8 cellular contexts compared by ENCODE assay signal in the genomic region with DNA sequence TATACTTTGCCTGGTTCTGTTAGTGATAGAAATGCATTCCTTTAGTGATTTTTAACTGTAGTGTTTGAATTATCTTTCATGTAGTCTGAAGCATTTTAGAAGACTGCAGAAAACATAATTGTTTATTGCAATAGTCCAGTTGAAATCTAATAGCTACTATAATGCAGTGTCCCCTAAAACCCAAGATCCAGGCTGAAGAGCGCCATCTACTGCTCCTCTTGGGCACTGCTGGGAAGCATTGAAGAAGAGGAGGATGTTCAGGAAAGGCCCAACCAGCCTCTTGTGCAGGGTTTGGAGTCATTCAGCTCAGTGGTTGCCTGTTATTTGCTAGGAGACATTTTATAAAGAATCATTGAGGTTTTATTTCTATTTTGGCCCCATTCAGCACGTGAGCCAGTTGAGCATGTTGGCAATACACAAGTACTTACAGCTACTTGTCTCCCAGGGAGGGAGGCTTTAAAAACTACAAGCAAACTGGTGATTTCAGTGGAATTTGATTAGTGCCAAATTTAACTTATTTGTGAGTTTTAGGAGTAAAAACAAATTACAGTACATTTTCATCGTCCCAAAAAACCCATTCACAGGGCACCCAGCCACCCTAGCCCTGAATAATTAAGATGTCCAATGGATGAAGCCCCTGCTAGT.
DNase-seq lines count a peak whose midpoint lies in the region; ATAC-seq and TF ChIP-seq lines count a peak whose summit lies in the region.

No MANE protein-coding gene starts in this region.

- H3K4ac ChIP-seq in neuronal stem cell (ENCODE audit: low read length) = no peak overlapping the region

- peak; percentile 69 for ATAC-seq in CD8-positive, alpha-beta T cell
- peak; percentile 87 for ATAC-seq in Panc1
- no peak for ATAC-seq in GM21528 (IDR thresholded peaks at IDR 0.05; ENCODE audit: low FRiP score, unreplicated experiment)

- no peaks in the 10 kb centered on the region for H3K27me3 Mint-ChIP-seq in CD8-positive, alpha-beta T cell (ENCODE audit: low read depth)

- no peaks in the 10 kb centered on the region for H3K4me1 ChIP-seq in CD8-positive, alpha-beta T cell (ENCODE audit: insufficient read depth, low read length)
- H3K4me1 ChIP-seq in Panc1 (ENCODE audit: control insufficient read depth, insufficient read depth, low read length) = no peaks in the 10 kb centered on the region
- peaks cover 4% of the 10 kb centered on the region in 2 donors for H3K4me1 ChIP-seq in neuronal stem cell (ENCODE audit: control insufficient read depth in 2 of 2, insufficient read depth in 1 of 2, low read depth in 1 of 2, low read length in 2 of 2)
- H3K4me1 ChIP-seq in testis = peaks cover 11% of the 10 kb centered on the region

- no peak overlapping the region for H2AK5ac ChIP-seq in neuronal stem cell (ENCODE audit: low read depth, low read length)

- H3K27ac ChIP-seq in CD8-positive, alpha-beta T cell (ENCODE audit: low read depth, low read length) = no peak overlapping the region
- H3K27ac ChIP-seq in Panc1 (ENCODE audit: low read length) = no peak overlapping the region
- H3K27ac ChIP-seq in neuronal stem cell (replicated peaks; ENCODE audit: low read length) = no peak overlapping the region
- H3K27ac ChIP-seq in testis = no peak overlapping the region

- BruUV-seq in Panc1 (replicated peaks; lab: Mats Ljungman, UMichigan) = no TSS peak

- no peak overlapping the region for H3K27ac Mint-ChIP-seq in CD8-positive, alpha-beta T cell

- H2BK5ac ChIP-seq in neuronal stem cell (ENCODE audit: low read length) = no peak overlapping the region

- no peak for TF ChIP-seq POLR2A in testis (IDR thresholded peaks at IDR 0.05)

- WGBS in neuronal stem cell (ENCODE audit: extremely low coverage in 2 of 2, insufficient read length in 2 of 2, insufficient replicate concordance in 1 of 2), 2 donors = no CpG with 5 or more reads among the region's 3 CpGs
- WGBS in testis, 2 donors = 57% methylated on average over 3 of the region's 3 CpGs

- no peak overlapping the region for H3K4me2 ChIP-seq in neuronal stem cell (ENCODE audit: insufficient read depth, low read length, poor library complexity, severe bottlenecking)

- POLR2A ChIA-PET in CD8-positive, alpha-beta T cell (lab: Charles Lee) = interaction anchor here (0.8 to 1.9 kb wide), 2 partner anchors 135 to 260 kb away, joined by 3 to 4 read pairs; no protein-coding TSS in a partner anchor
- POLR2A ChIA-PET in Panc1 (lab: Charles Lee) = no interaction called here

- H3K14ac ChIP-seq in neuronal stem cell (ENCODE audit: low read length) = no peak overlapping the region

- peaks cover 11% of the 10 kb centered on the region for H3K4me1 Mint-ChIP-seq in CD8-positive, alpha-beta T cell (ENCODE audit: low read depth)

- CTCF ChIA-PET in CD8-positive, alpha-beta T cell (lab: Charles Lee) = interaction anchor here (0.6 to 3.3 kb wide), 42 partner anchors 9 to 613 kb away, joined by 3 to 31 read pairs (median 4); no protein-coding TSS in a partner anchor
- CTCF ChIA-PET in Panc1 (lab: Charles Lee) = interaction anchor here (0.7 to 1.3 kb wide), 3 partner anchors 232 to 304 kb away, joined by 3 to 4 read pairs (median 3); no protein-coding TSS in a partner anchor

- H3K23ac ChIP-seq in neuronal stem cell (ENCODE audit: low read depth, low read length, poor library complexity) = no peak overlapping the region

- no peak overlapping the region for H3K9ac ChIP-seq in neuronal stem cell (ENCODE audit: low read depth, low read length, poor library complexity)

- peaks cover 74% of the 10 kb centered on the region for H3K36me3 Mint-ChIP-seq in CD8-positive, alpha-beta T cell

- no peak overlapping the region for H4K91ac ChIP-seq in neuronal stem cell (ENCODE audit: low read depth, low read length, poor library complexity)

- no peak overlapping the region for H2BK12ac ChIP-seq in neuronal stem cell (ENCODE audit: low read length)

- no peaks in the 10 kb centered on the region for H3K9me3 ChIP-seq in CD8-positive, alpha-beta T cell (ENCODE audit: low read length)
- H3K9me3 ChIP-seq in Panc1 (ENCODE audit: control insufficient read depth, insufficient read depth, low read depth, low read length) (no peaks in the 10 kb centered on the region), neuronal stem cell (replicated peaks in 1 of 2; ENCODE audit: control insufficient read depth in 2 of 2, insufficient read depth in 1 of 2, low read depth in 1 of 2, low read length in 2 of 2) (no peaks in the 10 kb centered on the region), testis (no peaks in the 10 kb centered on the region)

- H2BK15ac ChIP-seq in neuronal stem cell (ENCODE audit: low read length) = no peak overlapping the region

- peak; percentile 94 for TF ChIP-seq CTCF in CD8-positive, alpha-beta T cell (IDR thresholded peaks at IDR 0.05)
- TF ChIP-seq CTCF in Panc1 (IDR thresholded peaks at IDR 0.05) (peak; percentile 90), testis (IDR thresholded peaks at IDR 0.05) (peak; percentile 78 to 91 (median 83))

- peak; percentile 29 to 75 (median 42) for DNase-seq in CD8-positive, alpha-beta T cell
- DNase-seq in HS-27A (ENCODE audit: low read depth) = peak; percentile 35
- DNase-seq in Panc1 (ENCODE audit: low read depth, low spot score) = peak; percentile 46
- peak; percentile 27 for DNase-seq in activated T-helper 1 cell treated with Interleukin-2 at 50 U/mL for 16 hours (ENCODE audit: low read depth)
- DNase-seq in fibroblast of peridontal ligament (ENCODE audit: extremely low read depth) = peak; percentile 84
- peak; percentile 74 for DNase-seq in neuronal stem cell (ENCODE audit: low spot score)
- DNase-seq in testis = peak; percentile 78

- no peaks in the 10 kb centered on the region for H3K9me3 Mint-ChIP-seq in CD8-positive, alpha-beta T cell

- H4K8ac ChIP-seq in neuronal stem cell (ENCODE audit: low read depth, low read length) = no peak overlapping the region

- no peak overlapping the region for H3K4me3 Mint-ChIP-seq in CD8-positive, alpha-beta T cell

- no peaks in the 10 kb centered on the region for H3K27me3 ChIP-seq in CD8-positive, alpha-beta T cell (ENCODE audit: insufficient read depth, low read length)
- H3K27me3 ChIP-seq in Panc1 (ENCODE audit: control insufficient read depth, insufficient read depth, low read length) (no peaks in the 10 kb centered on the region), neuronal stem cell (ENCODE audit: control insufficient read depth in 3 of 3, insufficient read depth in 3 of 3, low read depth in 1 of 3, low read length in 3 of 3) (no peaks in the 10 kb centered on the region), testis (no peaks in the 10 kb centered on the region)

- intact Hi-C loops in CD8-positive, alpha-beta T cell (cut with DNase I, micrococcal nuclease) = loop anchor here (1.0 to 10.0 kb wide), 7 partner anchors 201 to 611 kb away; no protein-coding TSS in a partner anchor
- intact Hi-C loops in Panc1 (cut with micrococcal nuclease; ENCODE audit: unreplicated experiment) (loop anchor here (10.0 kb wide), 1 partner anchor 211 kb away; no protein-coding TSS in a partner anchor), testis (cut with DNase I; ENCODE audit: low total_unique reads) (no loop called here)

- no peak overlapping the region for H2BK120ac ChIP-seq in neuronal stem cell (ENCODE audit: low read depth, low read length)

- H3K79me1 ChIP-seq in neuronal stem cell (ENCODE audit: low read depth, low read length) = no peaks in the 10 kb centered on the region

- peaks cover 17% of the 10 kb centered on the region for H3K36me3 ChIP-seq in CD8-positive, alpha-beta T cell (ENCODE audit: insufficient read depth, low read length)
- H3K36me3 ChIP-seq in Panc1 (ENCODE audit: control insufficient read depth, insufficient read depth, low read length) = peaks cover 4% of the 10 kb centered on the region
- H3K36me3 ChIP-seq in neuronal stem cell (replicated peaks in 1 of 2; ENCODE audit: control insufficient read depth in 2 of 2, insufficient read depth in 2 of 2, low read length in 2 of 2) = peaks cover 8 to 78% of the 10 kb centered on the region in 2 donors
- no peaks in the 10 kb centered on the region for H3K36me3 ChIP-seq in testis (ENCODE audit: low read depth, missing control alignments)

- no peak overlapping the region for H2AFZ ChIP-seq in neuronal stem cell (ENCODE audit: low read length)

- in situ Hi-C loops in Panc1 (cut with HindIII; ENCODE audit: low pct_unique_long_range_greater_than_20kb, low sequenced_read_pairs) = no loop called here

- no peak overlapping the region for H3K18ac ChIP-seq in neuronal stem cell (ENCODE audit: low read length)

- no peak overlapping the region for H3K4me3 ChIP-seq in CD8-positive, alpha-beta T cell (ENCODE audit: low read depth, low read length)
- H3K4me3 ChIP-seq in Panc1 (ENCODE audit: low read depth in 2 of 2, low read length in 2 of 2) (no peak overlapping the region), neuronal stem cell (ENCODE audit: low read length in 2 of 2) (no peak overlapping the region), testis (no peak overlapping the region)

Comparison
In these comparisons a context has a peak if more than half of its experiments do, and no peak if none do; other contexts are left out.
1. DNase-seq: peak in every context shown above with its lines; median percentile 84 in fibroblast of peridontal ligament; 78 in testis; 74 in neuronal stem cell; 46 in Panc1; 42 in CD8-positive, alpha-beta T cell; 35 in HS-27A; 27 in activated T-helper 1 cell treated with Interleukin-2 at 50 U/mL for 16 hours.